ENCODE assay signal across 10 cellular contexts in the genomic region with DNA sequence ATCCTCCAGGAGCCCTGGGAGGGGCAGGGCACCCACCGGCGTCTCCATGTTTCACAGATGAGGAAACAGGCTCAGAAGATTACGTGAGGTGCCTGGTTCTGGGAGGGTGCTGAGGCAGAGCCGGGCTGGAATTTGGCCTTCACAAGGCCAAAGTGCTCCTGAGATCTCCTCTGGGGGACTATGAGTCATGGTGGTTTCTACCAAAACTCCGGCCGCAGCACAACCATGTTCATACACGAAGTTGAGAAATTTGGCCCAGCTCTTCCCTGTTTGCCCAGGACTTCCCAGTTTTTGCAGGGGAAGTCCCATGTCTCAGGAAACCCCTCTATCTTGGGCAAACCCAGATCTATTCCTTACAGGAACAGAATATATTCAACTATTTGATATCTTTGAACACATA.
DNase-seq lines count a peak whose midpoint lies in the region; ATAC-seq and TF ChIP-seq lines count a peak whose summit lies in the region.
"Had no signal": no experiment of that assay in that cellular context is flagged by ENCODE, and none has a peak within 500 bp of the region (broad histone marks: within the 10 kb centered on the region; RNA-seq: fewer than 3 reads in every experiment).

No MANE protein-coding gene starts in this region.

- H3F3A ChIP-seq in GM23248 (ENCODE audit: insufficient read depth), result peaks cover 55% of the 10 kb centered on the region

- CTCF ChIA-PET in OCI-LY7 (lab: Charles Lee; ENCODE audit: unreplicated experiment), result no interaction called here

- POLR2A ChIA-PET in OCI-LY7 (lab: Charles Lee), result no interaction called here

- no peaks in the 10 kb centered on the region for H3K9me2 ChIP-seq in GM23248 (ENCODE audit: insufficient read depth)
- no peaks in the 10 kb centered on the region for H3K9me2 ChIP-seq in OCI-LY7 (ENCODE audit: insufficient read depth, low read length)

- no TSS peak for BruUV-seq in OCI-LY7 (replicated peaks; lab: Mats Ljungman, UMichigan)

- H3K36me3 ChIP-seq in GM23248 (ENCODE audit: low read depth) (no peaks in the 10 kb centered on the region), OCI-LY7 (ENCODE audit: insufficient read depth, low read length) (no peaks in the 10 kb centered on the region)

- no peaks in the 10 kb centered on the region for H3K27me3 ChIP-seq in GM23248 (replicated peaks; ENCODE audit: insufficient read depth)

- WGBS in GM23248 (ENCODE audit: low coverage in 1 of 2, low lambda C conversion rate in 2 of 2, missing lambda C conversion rate in 2 of 2), 2 experiments, result 43% methylated on average over 4 to 7 of the region's 7 CpGs

- H3K79me2 ChIP-seq in GM23248 (ENCODE audit: insufficient read depth) (no peaks in the 10 kb centered on the region), OCI-LY7 (ENCODE audit: insufficient read depth, low read depth, low read length) (no peaks in the 10 kb centered on the region)

- no peak for TF ChIP-seq CTCF in fibroblast of the aortic adventitia (IDR thresholded peaks at IDR 0.05; ENCODE audit: insufficient read depth, low read length)
- TF ChIP-seq CTCF in OCI-LY7 (conservative IDR thresholded peaks at IDR 0.05; ENCODE audit: low read length), result no peak

- peaks cover 37% of the 10 kb centered on the region for H3K4me1 ChIP-seq in GM23248 (ENCODE audit: insufficient read depth)
- no peaks in the 10 kb centered on the region for H3K4me1 ChIP-seq in OCI-LY7 (ENCODE audit: insufficient read depth, low read length, poor library complexity, severe bottlenecking)

- in situ Hi-C loops in GM23248 (cut with MboI), result no loop called here

- H3K27ac ChIP-seq in GM23248 (peak overlapping the region; percentile 30), OCI-LY7 (ENCODE audit: low read depth, low read length, poor library complexity, severe bottlenecking) (no peak overlapping the region)

- H3K4me3 ChIP-seq in GM23248, result no peak overlapping the region
- no peak overlapping the region for H3K4me3 ChIP-seq in fibroblast of the aortic adventitia (ENCODE audit: low read depth, low read length)
- H3K4me3 ChIP-seq in OCI-LY7 (ENCODE audit: low read depth, low read length, poor library complexity, severe bottlenecking), result no peak overlapping the region

- no peak overlapping the region for H3K9ac ChIP-seq in GM23248

- H2AFZ ChIP-seq in GM23248 (0 out of 2 replicates have a peak overlapping the region, but pooled peaks have one; percentile 4), OCI-LY7 (ENCODE audit: low read length) (no peak overlapping the region)

- no peak overlapping the region for H3K4me2 ChIP-seq in GM23248 (ENCODE audit: unreplicated experiment)
- H3K4me2 ChIP-seq in OCI-LY7 (ENCODE audit: low read length), result no peak overlapping the region

- H3K9me3 ChIP-seq in GM23248 (ENCODE audit: low read depth) (no peaks in the 10 kb centered on the region), OCI-LY7 (ENCODE audit: low read length) (no peaks in the 10 kb centered on the region)

- intact Hi-C loops in sciatic nerve (cut with DNase I) (no loop called here), OCI-LY7 (cut with micrococcal nuclease; ENCODE audit: unreplicated experiment) (no loop called here)

- DNase-seq in GM23248 (peak; percentile 91), SKM-1 treated with dmso at 0.1 percent for 144 hours (lab: John Stamatoyannopoulos, UW; ENCODE audit: unreplicated experiment) (peak; percentile 78), fibroblast of the aortic adventitia (ENCODE audit: low read depth) (peak; percentile 93), sciatic nerve (ENCODE audit: low spot score) (no peak), OCI-LY7 (ENCODE audit: low spot score) (no peak), COLO829 (ENCODE audit: low spot score) (no peak), DMS53 (lab: John Stamatoyannopoulos, UW) (no peak)
- DNase-seq: activated CD4-positive, alpha-beta T cell treated with anti-CD3 and anti-CD28 coated beads for 48 hours; activated naive CD8-positive, alpha-beta T cell treated with anti-CD3 and anti-CD28 coated beads for 36 hours had no signal

- ATAC-seq in sciatic nerve (peak; percentile 81), HG03354 (IDR thresholded peaks at IDR 0.05; ENCODE audit: poor library complexity, severe bottlenecking, unreplicated experiment) (no peak)

- H4K20me1 ChIP-seq in GM23248 (ENCODE audit: insufficient read depth), result no peaks in the 10 kb centered on the region
- no peaks in the 10 kb centered on the region for H4K20me1 ChIP-seq in OCI-LY7 (ENCODE audit: insufficient read depth, low read length)

Comparison
In these comparisons a context has a peak if more than half of its experiments do, and no peak if none do; other contexts are left out.
1. DNase-seq: peak in GM23248 (single experiment), SKM-1 treated with dmso at 0.1 percent for 144 hours (single experiment) and fibroblast of the aortic adventitia (single experiment); none in sciatic nerve (single experiment), OCI-LY7 (single experiment), COLO829 (single experiment) and DMS53 (single experiment).